Comparison of ENCODE assay signal across 10 cellular contexts in the genomic region with DNA sequence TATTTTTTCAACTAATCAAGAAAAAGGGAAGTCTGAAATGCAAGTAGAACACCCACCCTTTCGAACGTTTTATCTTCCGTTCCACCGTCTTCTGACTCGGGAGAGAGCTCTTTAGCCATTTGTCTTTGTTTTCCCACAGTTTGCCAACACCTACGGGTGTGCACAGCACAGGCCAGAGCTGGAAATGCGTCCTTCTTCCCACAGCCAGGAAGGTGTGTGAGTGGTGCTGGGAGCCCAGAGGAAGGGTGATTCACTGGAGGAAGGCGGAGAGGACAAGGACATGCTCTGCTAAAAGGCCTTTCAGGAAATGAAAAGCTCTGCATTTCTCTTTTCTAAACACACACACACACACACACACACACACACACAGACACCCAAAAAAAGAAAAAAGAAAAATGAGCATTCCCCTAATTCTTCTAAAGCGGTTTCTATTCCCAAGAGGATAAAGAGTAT. TPM values are rescaled to one million over a fixed set of nuclear protein-coding genes. Genes with fewer than 3 reads are reported as not detected.
DNase-seq lines count a peak whose midpoint lies in the region; ATAC-seq, FAIRE-seq and TF ChIP-seq lines count a peak whose summit lies in the region.
"Had no signal": no experiment of that assay in that cellular context is flagged by ENCODE, and none has a peak within 500 bp of the region (broad histone marks: within the 10 kb centered on the region; RNA-seq: fewer than 3 reads in every experiment).

No MANE protein-coding gene starts in this region.

- DNase-seq in H54 (ENCODE audit: insufficient read length, low spot score) (peak; percentile 19), body of pancreas (peak in 2 of 4 donors; percentile 24 to 34), hippocampal formation (lab: John Stamatoyannopoulos, UW) (peak; percentile 13 to 23), smooth muscle cell of the brain vasculature (ENCODE audit: low read depth, low spot score) (peak; percentile 33), NCI-H2171 (lab: John Stamatoyannopoulos, UW) (no peak)
- DNase-seq in stimulated activated CD4-positive, alpha-beta T cell treated with anti-CD3 and anti-CD28 coated beads, Interleukin-2, amount 100 ng/mL, for 48 hours, result no peak

- H3K27ac ChIP-seq in body of pancreas, result peak overlapping the region in 2 of 4 donors; percentile 29 to 58

- WGBS in body of pancreas, 2 donors, result 46 to 78% methylated on average over 9 of the region's 9 CpGs

- FAIRE-seq in H54 (lab: Jason Lieb, UNC), result no peak
- FAIRE-seq: islet of Langerhans had no signal

- H3K36me3 ChIP-seq in body of pancreas (replicated peaks in 1 of 2; ENCODE audit: insufficient read depth in 1 of 2, low read depth in 2 of 2), result no peaks in the 10 kb centered on the region

- ATAC-seq in body of pancreas (peak; percentile 57), HG03442 (IDR thresholded peaks at IDR 0.05; ENCODE audit: unreplicated experiment) (no peak), GM19023 (IDR thresholded peaks at IDR 0.05; ENCODE audit: unreplicated experiment) (no peak)

- intact Hi-C loops in body of pancreas (cut with DNase I), result no loop called here

- no peaks in the 10 kb centered on the region for H3K4me1 ChIP-seq in body of pancreas

- TF ChIP-seq CTCF in body of pancreas (IDR thresholded peaks at IDR 0.05), result no peak

- no peaks in the 10 kb centered on the region for H3K9me3 ChIP-seq in body of pancreas

- TF ChIP-seq POLR2A in H54 (IDR thresholded peaks at IDR 0.05; ENCODE audit: low read depth, low read length) (no peak), body of pancreas (IDR thresholded peaks at IDR 0.05) (no peak)

- no peak overlapping the region for H3K4me3 ChIP-seq in body of pancreas

- no peaks in the 10 kb centered on the region for H3K27me3 ChIP-seq in body of pancreas

RNA-seq across cellular contexts. Expression of gene ENDOD1, which starts 18.5 kb away (rescaled TPM):
- 10 to 100 TPM in 1 of 2 donors, 1 to 10 TPM in 1; 8.6 to 13.7 TPM for total RNA-seq in body of pancreas

RNA-seq across cellular contexts. Expression of gene SRSF8, which starts 41.5 kb away (rescaled TPM):
- 10 to 100 TPM; 22.7 to 23.9 TPM for total RNA-seq in body of pancreas

RNA-seq across cellular contexts. Expression of gene KDM4F, which starts 59.0 kb away (rescaled TPM):
- not detected for total RNA-seq in body of pancreas
- total RNA-seq: temporal lobe had no signal

Comparison
In these comparisons a context has a peak if more than half of its experiments do, and no peak if none do; other contexts are left out.
1. DNase-seq: peak in H54 (single experiment), hippocampal formation (2 of 2) and smooth muscle cell of the brain vasculature (single experiment); none in NCI-H2171 (single experiment) and stimulated activated CD4-positive, alpha-beta T cell treated with anti-CD3 and anti-CD28 coated beads, Interleukin-2, amount 100 ng/mL, for 48 hours (0 of 2).